8 cellular contexts compared by ENCODE assay signal in genomic region chr6:5033214-5033904, GRCh38. TPM values are rescaled to one million over a fixed set of nuclear protein-coding genes. Genes with fewer than 3 reads are reported as not detected.
DNase-seq lines count a peak whose midpoint lies in the region; ATAC-seq, FAIRE-seq and TF ChIP-seq lines count a peak whose summit lies in the region.
"Not testable (repeated sequence)": the region's sequence is repeated elsewhere in the genome, so short reads cannot be mapped to it uniquely, and the experiment has no call there.
"Had no signal": no experiment of that assay in that cellular context is flagged by ENCODE, and none has a peak within 500 bp of the region (broad histone marks: within the 10 kb centered on the region; RNA-seq: fewer than 3 reads in every experiment).

No MANE protein-coding gene starts in this region.

- not testable (repeated sequence) for H3K27me3 Mint-ChIP-seq in Caco-2 (ENCODE audit: insufficient read depth, unreplicated experiment); T-helper 17 cell; mesothelial cell of epicardium (ENCODE audit: low read depth)

- not testable (repeated sequence) for H3K4me1 ChIP-seq in Caco-2, sigmoid colon
- peaks cover 7 to 53% (median 12%) of the 10 kb centered on the region in 3 donors for H3K4me1 ChIP-seq in esophagus squamous epithelium

- H3K9me3 ChIP-seq in Caco-2; T-helper 17 cell (ENCODE audit: control insufficient read depth, low read length, poor library complexity, severe bottlenecking); esophagus squamous epithelium; sigmoid colon: not testable (repeated sequence)

- H3K36me3 Mint-ChIP-seq in Caco-2 (ENCODE audit: insufficient read depth, unreplicated experiment); T-helper 17 cell (ENCODE audit: low read depth); mesothelial cell of epicardium: not testable (repeated sequence)

- WGBS in esophagus squamous epithelium, 2 donors, result 13 to 57% methylated on average over 2 to 6 of the region's 14 CpGs
- WGBS in sigmoid colon, 2 donors, result 62 to 76% methylated on average over 13 to 14 of the region's 14 CpGs

- H3K36me3 ChIP-seq in Caco-2 (ENCODE audit: control insufficient read depth, insufficient read depth, low read length); bronchial epithelial cell (ENCODE audit: control insufficient read depth, insufficient read depth, low read length); esophagus squamous epithelium; sigmoid colon: not testable (repeated sequence)

- FAIRE-seq in bronchial epithelial cell (lab: Jason Lieb, UNC), result not testable (repeated sequence)

- not testable (repeated sequence) for H3K4me3 Mint-ChIP-seq in Caco-2 (ENCODE audit: unreplicated experiment); T-helper 17 cell
- H3K4me3 Mint-ChIP-seq in mesothelial cell of epicardium, result peak overlapping the region; percentile 43

- intact Hi-C loops in Caco-2 (cut with micrococcal nuclease; ENCODE audit: unreplicated experiment); esophagus squamous epithelium (cut with DNase I); left cardiac atrium (cut with DNase I); sigmoid colon (cut with DNase I): not testable (repeated sequence)

- DNase-seq in Caco-2; T-helper 17 cell; bronchial epithelial cell (ENCODE audit: low read depth); esophagus squamous epithelium (lab: John Stamatoyannopoulos, UW); left cardiac atrium; mesothelial cell of epicardium (ENCODE audit: low spot score in 2 of 2, unreplicated experiment in 2 of 2); sigmoid colon: not testable (repeated sequence)

- POLR2A ChIA-PET in Caco-2 (lab: Charles Lee), result not testable (repeated sequence)

- BruUV-seq in Caco-2 (replicated peaks; lab: Mats Ljungman, UMichigan), result not testable (repeated sequence)

- CTCF ChIA-PET in Caco-2 (lab: Charles Lee), result not testable (repeated sequence)

- H3K27ac ChIP-seq in esophagus squamous epithelium, result peak overlapping the region in 3 of 4 donors; percentile 78 to 87 (median 84)
- H3K27ac ChIP-seq in sigmoid colon, result not testable (repeated sequence)

- not testable (repeated sequence) for ATAC-seq in T-helper 17 cell
- peak; percentile 30 to 45 for ATAC-seq in left cardiac atrium

- H3K27me3 ChIP-seq in Caco-2 (replicated peaks; ENCODE audit: control insufficient read depth, insufficient read depth, low read length); bronchial epithelial cell (ENCODE audit: control insufficient read depth, insufficient read depth, low read length); esophagus squamous epithelium; sigmoid colon: not testable (repeated sequence)

- TF ChIP-seq EP300 in sigmoid colon (IDR thresholded peaks at IDR 0.05), result not testable (repeated sequence)

- H3K4me3 ChIP-seq in Caco-2 (ENCODE audit: low read depth, low read length), result not testable (repeated sequence)
- H3K4me3 ChIP-seq in bronchial epithelial cell (ENCODE audit: low read depth, low read length) (peak overlapping the region; percentile 20), esophagus squamous epithelium (peak overlapping the region; percentile 31 to 60 (median 48)), sigmoid colon (peak overlapping the region in 3 of 4 donors; percentile 17 to 29 (median 24))

- not testable (repeated sequence) for H3K4me1 Mint-ChIP-seq in Caco-2 (ENCODE audit: low read depth, unreplicated experiment); T-helper 17 cell
- peaks cover 40% of the 10 kb centered on the region for H3K4me1 Mint-ChIP-seq in mesothelial cell of epicardium

- not testable (repeated sequence) for TF ChIP-seq POLR2A in esophagus squamous epithelium (IDR thresholded peaks at IDR 0.05); sigmoid colon (IDR thresholded peaks at IDR 0.05)

- H3K27ac Mint-ChIP-seq in Caco-2 (ENCODE audit: unreplicated experiment), result peak overlapping the region; percentile 26
- peak overlapping the region; percentile 61 for H3K27ac Mint-ChIP-seq in T-helper 17 cell
- H3K27ac Mint-ChIP-seq in mesothelial cell of epicardium, result peak overlapping the region; percentile 28

- not testable (repeated sequence) for TF ChIP-seq CTCF in Caco-2 (IDR thresholded peaks at IDR 0.05; ENCODE audit: insufficient read depth in 1 of 2, low read depth in 1 of 2, low read length in 1 of 2, severe bottlenecking in 1 of 2, unreplicated experiment in 1 of 2); bronchial epithelial cell (IDR thresholded peaks at IDR 0.05; ENCODE audit: insufficient read depth, low read length, severe bottlenecking); esophagus squamous epithelium (IDR thresholded peaks at IDR 0.05); mesothelial cell of epicardium (IDR thresholded peaks at IDR 0.05; ENCODE audit: unreplicated experiment); sigmoid colon (IDR thresholded peaks at IDR 0.05)

- not testable (repeated sequence) for H3K9me3 Mint-ChIP-seq in Caco-2 (ENCODE audit: unreplicated experiment); mesothelial cell of epicardium

RNA-seq across cellular contexts. Expression of gene RPP40, which starts 29.5 kb away (rescaled TPM):
- total RNA-seq in Caco-2 (2022) (11.6 and 13.1 TPM in 2 replicates), T-helper 17 cell (1 to 10 TPM; 2.1 TPM), bronchial epithelial cell (7.7 and 10.3 TPM in 2 replicates), esophagus squamous epithelium (10 to 100 TPM; 12.3 to 24.9 (median 16.1) TPM), left cardiac atrium (1 to 10 TPM; 3.7 to 4.9 TPM), mesothelial cell of epicardium (6.8 to 7.2 TPM (median 6.9 TPM) in 3 replicates), sigmoid colon (1 to 10 TPM; 4.2 to 9.7 (median 7.2) TPM)
- polyA plus RNA-seq in sigmoid colon, result 1 to 10 TPM; 6.0 to 7.9 (median 6.5) TPM

RNA-seq across cellular contexts. Expression of gene PPP1R3G, which starts 51.8 kb away (rescaled TPM):
- 0.14 and 0.18 TPM in 2 replicates for total RNA-seq in Caco-2 (2022)
- total RNA-seq in T-helper 17 cell, result not detected
- 1.8 and 1.9 TPM in 2 replicates for total RNA-seq in bronchial epithelial cell
- 1 to 10 TPM; 1.1 to 3.0 (median 1.6) TPM for total RNA-seq in esophagus squamous epithelium
- 10 to 100 TPM in 1 of 2 donors, 1 to 10 TPM in 1; 7.4 to 10.7 TPM for total RNA-seq in left cardiac atrium
- 1.1 to 1.3 TPM (median 1.2 TPM) in 3 replicates for total RNA-seq in mesothelial cell of epicardium
- 1 to 10 TPM; 1.8 to 3.0 (median 2.2) TPM for total RNA-seq in sigmoid colon
- polyA plus RNA-seq in sigmoid colon, result under 1 TPM; under 0.01 to 0.63 (median 0.23) TPM
- total RNA-seq: CD4-positive, alpha-beta T cell had no signal
